8 cellular contexts compared by ENCODE assay signal in genomic region chr16:24834459-24835335, GRCh38. TPM values are rescaled to one million over a fixed set of nuclear protein-coding genes. Genes with fewer than 3 reads are reported as not detected.
DNase-seq lines count a peak whose midpoint lies in the region; ATAC-seq and TF ChIP-seq lines count a peak whose summit lies in the region.

No MANE protein-coding gene starts in this region.

- H3K27me3 Mint-ChIP-seq in activated CD8-positive, alpha-beta memory T cell treated with anti-CD3 and anti-CD28 coated beads, Interleukin-2, amount 10 ng/mL, durations not matched to agents 7 days and 5 days: no peaks in the 10 kb centered on the region

- no peak overlapping the region for H3K4me3 ChIP-seq in hepatocyte

- no peaks in the 10 kb centered on the region for H3K9me2 ChIP-seq in hepatocyte (replicated peaks; ENCODE audit: insufficient read depth)

- WGBS in hepatocyte (ENCODE audit: low lambda C conversion rate, missing lambda C conversion rate): 72% methylated on average over 7 of the region's 7 CpGs

- no peak overlapping the region for H3K4me2 ChIP-seq in hepatocyte

- no peaks in the 10 kb centered on the region for H4K20me1 ChIP-seq in hepatocyte (ENCODE audit: insufficient read depth, poor library complexity, severe bottlenecking)

- H3K4me1 Mint-ChIP-seq in activated CD8-positive, alpha-beta memory T cell treated with anti-CD3 and anti-CD28 coated beads, Interleukin-2, amount 10 ng/mL, durations not matched to agents 7 days and 5 days: no peaks in the 10 kb centered on the region

- H3K4me1 ChIP-seq in hepatocyte (ENCODE audit: insufficient read depth): peaks cover 9% of the 10 kb centered on the region

- H3K36me3 Mint-ChIP-seq in activated CD8-positive, alpha-beta memory T cell treated with anti-CD3 and anti-CD28 coated beads, Interleukin-2, amount 10 ng/mL, durations not matched to agents 7 days and 5 days: no peaks in the 10 kb centered on the region

- no peak overlapping the region for H3K27ac Mint-ChIP-seq in activated CD8-positive, alpha-beta memory T cell treated with anti-CD3 and anti-CD28 coated beads, Interleukin-2, amount 10 ng/mL, durations not matched to agents 7 days and 5 days

- H3K79me2 ChIP-seq in hepatocyte: no peaks in the 10 kb centered on the region

- H3K27me3 ChIP-seq in hepatocyte: no peaks in the 10 kb centered on the region

- DNase-seq in D341Med (ENCODE audit: low spot score): peak; percentile 72
- peak; percentile 71 for DNase-seq in HT-29 (ENCODE audit: low spot score)
- peak; percentile 42 for DNase-seq in SW480 (ENCODE audit: low spot score)
- DNase-seq in hepatocyte (ENCODE audit: low spot score): peak; percentile 73
- no peak for DNase-seq in activated CD8-positive, alpha-beta memory T cell treated with anti-CD3 and anti-CD28 coated beads, Interleukin-2, amount 10 ng/mL, durations not matched to agents 7 days and 5 days

- H3K9me3 ChIP-seq in hepatocyte (ENCODE audit: low read depth): no peaks in the 10 kb centered on the region

- H3K27ac ChIP-seq in hepatocyte: no peak overlapping the region

- ATAC-seq in GM21786 (IDR thresholded peaks at IDR 0.05; ENCODE audit: unreplicated experiment) (no peak), GM19467 (IDR thresholded peaks at IDR 0.05; ENCODE audit: unreplicated experiment) (no peak), GM21515 (IDR thresholded peaks at IDR 0.05; ENCODE audit: unreplicated experiment) (no peak)
- no peak for ATAC-seq in activated CD8-positive, alpha-beta memory T cell treated with anti-CD3 and anti-CD28 coated beads, Interleukin-2, amount 10 ng/mL, durations not matched to agents 7 days and 5 days

- no peak overlapping the region for H2AFZ ChIP-seq in hepatocyte

- no peaks in the 10 kb centered on the region for H3K36me3 ChIP-seq in hepatocyte (replicated peaks; ENCODE audit: insufficient read depth, low read depth)

- peak; percentile 67 for TF ChIP-seq CTCF in hepatocyte (IDR thresholded peaks at IDR 0.05; ENCODE audit: poor library complexity)

- CTCF ChIA-PET in activated CD8-positive, alpha-beta memory T cell treated with anti-CD3 and anti-CD28 coated beads, Interleukin-2, amount 10 ng/mL, durations not matched to agents 7 days and 5 days (lab: Charles Lee): interaction anchor here (0.6 to 1.0 kb wide), 3 partner anchors 184 to 272 kb away, joined by 3 to 4 read pairs (median 3); no protein-coding TSS in a partner anchor

- H3K9me3 Mint-ChIP-seq in activated CD8-positive, alpha-beta memory T cell treated with anti-CD3 and anti-CD28 coated beads, Interleukin-2, amount 10 ng/mL, durations not matched to agents 7 days and 5 days (ENCODE audit: low read depth): no peaks in the 10 kb centered on the region

- no peak overlapping the region for H3K4me3 Mint-ChIP-seq in activated CD8-positive, alpha-beta memory T cell treated with anti-CD3 and anti-CD28 coated beads, Interleukin-2, amount 10 ng/mL, durations not matched to agents 7 days and 5 days

RNA-seq across cellular contexts. Expression of gene SLC5A11, which starts 11.1 kb away (rescaled TPM):
- 0.08 and 0.91 TPM in 2 replicates for total RNA-seq in HT-29 (2014; rRNA removed; shearing (Covaris generic))
- 1.2 and 2.2 TPM in 2 replicates for total RNA-seq in hepatocyte
- polyA plus RNA-seq in hepatocyte: 0.44 and 1.7 TPM in 2 replicates
- not detected for total RNA-seq in activated CD8-positive, alpha-beta memory T cell treated with anti-CD3 and anti-CD28 coated beads, Interleukin-2, amount 10 ng/mL, durations not matched to agents 7 days and 5 days
